7 cellular contexts compared by ENCODE assay signal in the genomic region with DNA sequence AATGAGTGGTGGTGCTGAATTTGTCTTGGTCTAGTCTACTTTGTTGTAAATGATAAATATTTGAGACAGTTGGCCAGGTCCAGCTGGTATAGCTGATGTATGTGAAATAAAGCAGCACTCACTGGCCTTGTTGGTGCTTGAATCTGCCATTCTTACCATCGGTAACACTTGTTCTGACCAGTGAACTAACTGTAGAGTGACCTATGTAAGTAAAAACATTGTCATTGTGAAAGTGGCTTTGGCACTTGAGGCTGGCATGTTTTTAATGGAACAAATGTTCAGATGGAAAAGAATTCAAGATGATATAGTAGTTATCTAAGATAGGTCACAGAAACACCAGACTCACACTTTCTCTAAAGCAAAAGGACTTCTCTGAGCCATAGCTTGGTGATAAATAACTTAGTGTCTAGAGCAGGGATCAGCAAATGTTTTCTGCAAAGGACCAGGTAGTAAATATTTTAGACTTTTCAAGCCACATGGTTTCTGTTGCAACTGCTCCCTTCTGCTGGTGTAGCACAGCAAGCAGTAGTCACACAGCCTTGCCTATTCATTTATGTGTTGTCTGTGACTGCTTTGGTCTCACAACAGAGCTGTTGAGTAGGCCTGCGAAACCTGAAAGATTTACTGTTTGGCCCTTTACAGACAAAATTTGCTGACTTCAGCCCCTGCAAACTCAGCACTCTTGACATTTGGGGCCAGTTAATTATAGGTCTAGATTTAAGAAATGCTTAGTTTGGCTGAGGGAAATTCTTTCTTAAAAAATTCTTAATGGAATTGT.
DNase-seq lines count a peak whose midpoint lies in the region; ATAC-seq and TF ChIP-seq lines count a peak whose summit lies in the region.
"Not testable (repeated sequence)": the region's sequence is repeated elsewhere in the genome, so short reads cannot be mapped to it uniquely, and the experiment has no call there.

No MANE protein-coding gene starts in this region.

- 100% methylated on average over 1 of the region's 2 CpGs; no CpG with 5 or more reads in 1 of the 2 experiments for whole genome bisulfite sequencing in IMR-90 (ENCODE audit: extremely low coverage in 2 of 2, insufficient read length in 1 of 2), 2 experiments
- 49 to 70% methylated on average over 2 of the region's 2 CpGs for WGBS in heart right ventricle, 2 donors

- H3K79me1 ChIP-seq in IMR-90 (ENCODE audit: low read depth in 1 of 2, low read length in 2 of 2) = not testable (repeated sequence)

- H3K56ac ChIP-seq in IMR-90 (ENCODE audit: extremely low read depth, insufficient read depth, low read length) = not testable (repeated sequence)

- not testable (repeated sequence) for H3K4me3 ChIP-seq in IMR-90 (ENCODE audit: insufficient read depth, low read depth, low read length)
- peak overlapping the region in 2 of 10 donors; percentile 0 to 8 for H3K4me3 ChIP-seq in heart right ventricle

- not testable (repeated sequence) for H2AK9ac ChIP-seq in IMR-90 (replicated peaks; ENCODE audit: low read depth, low read length, poor library complexity)

- not testable (repeated sequence) for H3K4me1 ChIP-seq in IMR-90 (ENCODE audit: control insufficient read depth, insufficient read depth, low read length)
- peaks cover 0 to 38% (median 8%) of the 10 kb centered on the region in 9 donors for H3K4me1 ChIP-seq in heart right ventricle

- H3K9me3 ChIP-seq in IMR-90 (ENCODE audit: control insufficient read depth, insufficient read depth, low read length); heart right ventricle: not testable (repeated sequence)

- not testable (repeated sequence) for H3K23ac ChIP-seq in IMR-90 (ENCODE audit: low read depth, low read length)

- not testable (repeated sequence) for H4K8ac ChIP-seq in IMR-90 (ENCODE audit: low read depth in 2 of 2, low read length in 2 of 2)

- H3K4me2 ChIP-seq in IMR-90 (ENCODE audit: low read depth, low read length) = not testable (repeated sequence)

- not testable (repeated sequence) for H2AK5ac ChIP-seq in IMR-90 (ENCODE audit: low read depth, low read length)

- BruUV-seq in IMR-90 (replicated peaks; lab: Mats Ljungman, UMichigan) = not testable (repeated sequence)

- not testable (repeated sequence) for H3K27ac ChIP-seq in IMR-90 (ENCODE audit: insufficient read depth, low read length)
- peak overlapping the region in 8 of 10 donors; percentile 5 to 75 (median 42) for H3K27ac ChIP-seq in heart right ventricle
- H3K27ac ChIP-seq in substantia nigra (ENCODE audit: low read depth, low read length, poor library complexity, severe bottlenecking) = peak overlapping the region; percentile 61

- not testable (repeated sequence) for ATAC-seq in IMR-90 (ENCODE audit: low read depth)
- ATAC-seq in heart right ventricle = peak in 6 of 8 donors; percentile 46 to 80 (median 60)

- CTCF ChIA-PET in IMR-90 (lab: Yijun Ruan, JAX) = interaction anchor here (0.6 kb wide), 1 partner anchor 129 kb away, joined by 3 read pairs; no protein-coding TSS in a partner anchor

- TF ChIP-seq POLR2A in IMR-90 (IDR thresholded peaks at IDR 0.05; ENCODE audit: low read depth, low read length) = not testable (repeated sequence)

- not testable (repeated sequence) for H4K5ac ChIP-seq in IMR-90 (ENCODE audit: low read depth, low read length)

- H3K4ac ChIP-seq in IMR-90 (ENCODE audit: low read depth, low read length) = not testable (repeated sequence)

- not testable (repeated sequence) for H3K9me1 ChIP-seq in IMR-90 (ENCODE audit: insufficient read depth, low read length)

- POLR2A ChIA-PET in IMR-90 (lab: Charles Lee; ENCODE audit: unreplicated experiment) = interaction anchor here (0.6 kb wide), 1 partner anchor 308 kb away, joined by 7 read pairs; no protein-coding TSS in a partner anchor

- not testable (repeated sequence) for H3K9ac ChIP-seq in IMR-90 (ENCODE audit: low read depth, low read length)

- H3K18ac ChIP-seq in IMR-90 (ENCODE audit: low read depth, low read length) = not testable (repeated sequence)

- not testable (repeated sequence) for H3K36me3 ChIP-seq in IMR-90 (ENCODE audit: control insufficient read depth, insufficient read depth, low read length)
- H3K36me3 ChIP-seq in heart right ventricle = peaks cover 0 to 12% (median 0%) of the 10 kb centered on the region in 9 donors

- not testable (repeated sequence) for H2BK20ac ChIP-seq in IMR-90 (ENCODE audit: low read depth, low read length)

- not testable (repeated sequence) for TF ChIP-seq CTCF in IMR-90 (conservative IDR thresholded peaks at IDR 0.05; ENCODE audit: low read depth, low read length); heart right ventricle (IDR thresholded peaks at IDR 0.05)

- H3K14ac ChIP-seq in IMR-90 (replicated peaks; ENCODE audit: low read depth, low read length) = not testable (repeated sequence)

- H2AFZ ChIP-seq in IMR-90 (replicated peaks; ENCODE audit: low read length, poor library complexity) = not testable (repeated sequence)

- H4K20me1 ChIP-seq in IMR-90 (ENCODE audit: insufficient read depth, low read length) = not testable (repeated sequence)

- not testable (repeated sequence) for H2BK5ac ChIP-seq in IMR-90 (ENCODE audit: low read depth, low read length, poor library complexity, severe bottlenecking)

- dilution Hi-C loops in IMR-90 (cut with HindIII; ENCODE audit: low sequenced_read_pairs, unreplicated experiment) = not testable (repeated sequence)

- not testable (repeated sequence) for H4K91ac ChIP-seq in IMR-90 (ENCODE audit: insufficient read depth, low read depth, low read length)

- TF ChIP-seq RAD21 in IMR-90 (IDR thresholded peaks at IDR 0.05; ENCODE audit: low read length) = not testable (repeated sequence)

- in situ Hi-C loops in IMR-90 (cut with MboI; ENCODE audit: low sequenced_read_pairs); SK-MEL-5 (cut with HindIII; ENCODE audit: low pct_unique_long_range_greater_than_20kb, low sequenced_read_pairs): not testable (repeated sequence)

- DNase-seq in IMR-90, heart right ventricle: not testable (repeated sequence)
- peak; percentile 28 for DNase-seq in SK-MEL-5 (ENCODE audit: low read depth, low spot score)
- DNase-seq in globus pallidus (ENCODE audit: low spot score) = peak; percentile 69
- DNase-seq in medulla oblongata (ENCODE audit: extremely low spot score) = peak; percentile 70
- DNase-seq in pons (ENCODE audit: low spot score) = peak; percentile 78
- peak in 2 of 49 donors; percentile 3 to 22 for DNase-seq in substantia nigra (lab: John Stamatoyannopoulos, UW)

- not testable (repeated sequence) for H2BK120ac ChIP-seq in IMR-90 (ENCODE audit: low read depth, low read length)

- not testable (repeated sequence) for H3K27me3 ChIP-seq in IMR-90 (ENCODE audit: control insufficient read depth, insufficient read depth, low read length)
- peaks cover 0 to 79% (median 0%) of the 10 kb centered on the region in 7 donors for H3K27me3 ChIP-seq in heart right ventricle

- intact Hi-C loops in IMR-90 (cut with micrococcal nuclease); heart right ventricle (cut with DNase I): not testable (repeated sequence)

- 0 out of 3 replicates have a peak overlapping the region, but pooled peaks have one; percentile 29 for H2BK15ac ChIP-seq in IMR-90 (ENCODE audit: low read depth, low read length)
